In the genomic region with DNA sequence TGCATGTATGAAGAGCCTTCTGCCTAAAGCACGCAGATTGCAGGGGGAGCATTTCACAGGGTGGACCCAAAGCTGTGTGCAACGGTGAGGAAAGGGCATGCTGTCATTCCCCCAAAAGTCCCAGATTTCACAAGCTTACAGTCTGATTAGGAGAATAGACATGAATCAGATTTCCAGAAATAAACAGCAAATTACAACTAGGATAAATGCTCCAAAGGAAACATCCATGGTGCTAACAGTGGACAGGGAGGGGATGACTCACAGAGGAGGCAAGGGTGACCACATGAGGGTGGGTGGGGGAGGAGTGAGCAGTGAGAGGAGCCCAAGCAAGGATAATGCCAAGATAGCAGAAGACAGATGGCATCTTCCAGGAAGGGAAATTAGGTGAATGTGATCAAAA, we compare ENCODE assay signal across 13 cellular contexts.
DNase-seq lines count a peak whose midpoint lies in the region; ATAC-seq, FAIRE-seq and TF ChIP-seq lines count a peak whose summit lies in the region.
"Had no signal": no experiment of that assay in that cellular context is flagged by ENCODE, and none has a peak within 500 bp of the region (broad histone marks: within the 10 kb centered on the region; RNA-seq: fewer than 3 reads in every experiment).

No MANE protein-coding gene starts in this region.

- H3K4me3 ChIP-seq in choroid plexus epithelial cell (ENCODE audit: low read depth, low read length) (no peak overlapping the region), thyroid gland (replicated peaks in 1 of 3) (no peak overlapping the region)

- DNase-seq in EL (peak; percentile 90), RCC 7860 (ENCODE audit: low spot score) (peak; percentile 87), choroid plexus epithelial cell (ENCODE audit: low read depth) (peak; percentile 71), non-pigmented ciliary epithelial cell (ENCODE audit: low read depth) (peak; percentile 64), DMS114 treated with DMSO at 0.1 percent for 48 hours (lab: John Stamatoyannopoulos, UW; ENCODE audit: unreplicated experiment) (no peak), SKM-1 treated with dmso at 0.1 percent for 144 hours (lab: John Stamatoyannopoulos, UW; ENCODE audit: unreplicated experiment) (no peak), thyroid gland (no peak)
- DNase-seq: effector CD4-positive, alpha-beta T cell; KBM-7; NCI-H2029 treated with DMSO at 0.1 percent for 48 hours; stimulated activated naive CD8-positive, alpha-beta T cell treated with anti-CD3 and anti-CD28 coated beads, Interleukin-15, amount 100 ng/mL, for 72 hours had no signal

- H3K4me1 ChIP-seq in thyroid gland = no peaks in the 10 kb centered on the region

- no peaks in the 10 kb centered on the region for H3K9me3 ChIP-seq in thyroid gland

- 62 to 76% methylated on average over 2 of the region's 2 CpGs for WGBS in thyroid gland, 2 donors

- TF ChIP-seq POLR2A in thyroid gland (IDR thresholded peaks at IDR 0.05) = no peak

- TF ChIP-seq CTCF in choroid plexus epithelial cell (conservative IDR thresholded peaks at IDR 0.05; ENCODE audit: low read depth, low read length) (no peak), thyroid gland (IDR thresholded peaks at IDR 0.05) (no peak)

- no peak overlapping the region for H3K27ac ChIP-seq in thyroid gland

- ATAC-seq in esophagus mucosa = no peak
- ATAC-seq: activated naive CD4-positive, alpha-beta T cell treated with anti-CD3 and anti-CD28 coated beads, Interleukin-2, amount 50 U/mL, for 72 hours; stimulated activated naive CD8-positive, alpha-beta T cell treated with anti-CD3 and anti-CD28 coated beads, Interleukin-15, amount 100 ng/mL, for 72 hours had no signal

- intact Hi-C loops in thyroid gland (cut with DNase I) = no loop called here

- peak; percentile 94 for FAIRE-seq in RCC 7860 (lab: Jason Lieb, UNC)

- no peaks in the 10 kb centered on the region for H3K27me3 ChIP-seq in thyroid gland

- no peaks in the 10 kb centered on the region for H3K36me3 ChIP-seq in thyroid gland

Comparison
In these comparisons a context has a peak if more than half of its experiments do, and no peak if none do; other contexts are left out.
1. DNase-seq: peak in EL (single experiment), RCC 7860 (single experiment), choroid plexus epithelial cell (single experiment) and non-pigmented ciliary epithelial cell (single experiment); none in DMS114 treated with DMSO at 0.1 percent for 48 hours (single experiment), SKM-1 treated with dmso at 0.1 percent for 144 hours (single experiment) and thyroid gland (0 of 2).